Comparison of ENCODE assay signal across 37 cellular contexts in the genomic region with DNA sequence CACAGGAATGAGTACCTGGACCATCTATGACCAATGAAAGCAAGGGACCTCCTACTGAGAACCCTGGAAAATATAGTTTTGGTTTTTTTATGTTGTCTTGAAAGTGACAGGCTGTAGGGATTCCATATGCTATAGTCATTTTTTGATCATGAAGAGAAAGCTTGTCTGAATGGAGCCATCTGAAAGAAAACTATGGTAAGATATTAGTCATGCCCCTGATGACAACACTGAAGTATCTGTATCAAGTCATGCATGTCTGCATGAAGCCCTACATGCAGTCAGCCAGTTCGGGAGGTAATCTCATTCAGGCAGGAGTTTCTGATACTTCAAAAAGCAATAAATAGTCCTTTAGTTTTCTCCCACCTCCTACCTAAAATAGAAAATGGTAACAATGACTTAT.
"Had no signal": no experiment of that assay in that cellular context is flagged by ENCODE, and none has a peak within 500 bp of the region (broad histone marks: within the 10 kb centered on the region; RNA-seq: fewer than 3 reads in every experiment).

No MANE protein-coding gene starts in this region.

- H3K27me3 ChIP-seq: Peyer's patch had no signal

- H3K27ac Mint-ChIP-seq: activated CD4-positive, alpha-beta memory T cell treated with anti-CD3 and anti-CD28 coated beads, Interleukin-2, amount 10 ng/mL, durations not matched to agents 7 days and 5 days; activated CD8-positive, alpha-beta memory T cell treated with anti-CD3 and anti-CD28 coated beads, Interleukin-2, amount 10 ng/mL, durations not matched to agents 7 days and 5 days; activated naive CD4-positive, alpha-beta T cell treated with anti-CD3 and anti-CD28 coated beads, Interleukin-2, amount 10 ng/mL, durations not matched to agents 7 days and 5 days; activated naive CD8-positive, alpha-beta T cell; activated naive CD8-positive, alpha-beta T cell treated with anti-CD3 and anti-CD28 coated beads, Interleukin-2, amount 50 U/mL, for 24 hours; T-cell; T-helper 17 cell had no signal

- H3K36me3 ChIP-seq: Peyer's patch had no signal

- H3K4me3 ChIP-seq: Peyer's patch had no signal

- FAIRE-seq: bronchial epithelial cell had no signal

- H3K36me3 Mint-ChIP-seq: activated CD8-positive, alpha-beta memory T cell treated with anti-CD3 and anti-CD28 coated beads, Interleukin-2, amount 10 ng/mL, durations not matched to agents 7 days and 5 days; activated naive CD4-positive, alpha-beta T cell treated with anti-CD3 and anti-CD28 coated beads, Interleukin-2, amount 10 ng/mL, durations not matched to agents 7 days and 5 days; activated naive CD8-positive, alpha-beta T cell; brain; T-cell had no signal

- H3K4me1 ChIP-seq: Peyer's patch had no signal

- ATAC-seq: activated CD8-positive, alpha-beta memory T cell treated with anti-CD3 and anti-CD28 coated beads, Interleukin-2, amount 10 ng/mL, durations not matched to agents 7 days and 5 days; activated naive CD8-positive, alpha-beta T cell treated with anti-CD3 and anti-CD28 coated beads, Interleukin-2, amount 50 U/mL, for 24 hours; PC-3; Right ventricle myocardium inferior; SK-N-SH treated with all-trans-retinoic acid at 6 μM for 48 hours; T-cell; T-helper 17 cell had no signal

- H3K27me3 Mint-ChIP-seq: activated CD4-positive, alpha-beta memory T cell treated with anti-CD3 and anti-CD28 coated beads, Interleukin-2, amount 10 ng/mL, durations not matched to agents 7 days and 5 days; activated CD8-positive, alpha-beta memory T cell treated with anti-CD3 and anti-CD28 coated beads, Interleukin-2, amount 10 ng/mL, durations not matched to agents 7 days and 5 days; activated naive CD4-positive, alpha-beta T cell treated with anti-CD3 and anti-CD28 coated beads, Interleukin-2, amount 10 ng/mL, durations not matched to agents 7 days and 5 days; activated naive CD8-positive, alpha-beta T cell; activated naive CD8-positive, alpha-beta T cell treated with anti-CD3 and anti-CD28 coated beads, Interleukin-2, amount 50 U/mL, for 24 hours; T-cell; T-helper 17 cell had no signal

- DNase-seq: activated CD4-positive, alpha-beta memory T cell treated with anti-CD3 and anti-CD28 coated beads, Interleukin-2, amount 10 ng/mL, durations not matched to agents 7 days and 5 days; activated CD4-positive, alpha-beta T cell treated with anti-CD3 and anti-CD28 coated beads for 1 hour; activated CD4-positive, alpha-beta T cell treated with anti-CD3 and anti-CD28 coated beads for 48 hours; activated CD4-positive, CD25-positive, alpha-beta regulatory T cell; activated CD8-positive, alpha-beta memory T cell treated with anti-CD3 and anti-CD28 coated beads for 24 hours; activated CD8-positive, alpha-beta memory T cell treated with anti-CD3 and anti-CD28 coated beads, Interleukin-2, amount 10 ng/mL, durations not matched to agents 7 days and 5 days; activated CD8-positive, alpha-beta memory T cell treated with anti-CD3 and anti-CD28 coated beads, Interleukin-2, amount 50 U/mL, for 48 hours; activated effector memory CD4-positive, alpha-beta T cell treated with Interleukin-2 at 50 U/mL for 16 hours; activated naive CD4-positive, alpha-beta T cell treated with anti-CD3 and anti-CD28 coated beads, Interleukin-2, amount 10 ng/mL, durations not matched to agents 7 days and 5 days; activated naive CD8-positive, alpha-beta T cell treated with anti-CD3 and anti-CD28 coated beads, Interleukin-2, amount 50 U/mL, for 24 hours; activated T-cell treated with anti-CD3 and anti-CD28 coated beads, Interleukin-2, amount 50 U/mL, for 48 hours; anterior cingulate cortex; caudate nucleus; Kasumi-1; KG1; NCI-H1092 treated with DMSO at 0.1 percent for 48 hours; NCI-H1417; NCI-H146; NCI-H187; NCI-H2029 treated with DMSO at 0.1 percent for 48 hours; NCI-H2107; NCI-H2171; NCI-H446; NCI-H524 treated with DMSO at 0.1 percent for 48 hours; NK-92 treated with Interleukin-12 subunit alpha and Interleukin-12 subunit beta, amount 100 ng/mL, for 24 hours; PC-3; Peyer's patch; SIG-M5; T-cell; T-helper 17 cell; WERI-Rb-1 had no signal

- H3K4me3 Mint-ChIP-seq: activated CD4-positive, alpha-beta memory T cell treated with anti-CD3 and anti-CD28 coated beads, Interleukin-2, amount 10 ng/mL, durations not matched to agents 7 days and 5 days; activated CD8-positive, alpha-beta memory T cell treated with anti-CD3 and anti-CD28 coated beads, Interleukin-2, amount 10 ng/mL, durations not matched to agents 7 days and 5 days; activated naive CD4-positive, alpha-beta T cell treated with anti-CD3 and anti-CD28 coated beads, Interleukin-2, amount 10 ng/mL, durations not matched to agents 7 days and 5 days; activated naive CD8-positive, alpha-beta T cell; activated naive CD8-positive, alpha-beta T cell treated with anti-CD3 and anti-CD28 coated beads, Interleukin-2, amount 50 U/mL, for 24 hours; brain; T-cell; T-helper 17 cell had no signal

- H3K4me1 Mint-ChIP-seq: activated CD4-positive, alpha-beta memory T cell treated with anti-CD3 and anti-CD28 coated beads, Interleukin-2, amount 10 ng/mL, durations not matched to agents 7 days and 5 days; activated CD8-positive, alpha-beta memory T cell treated with anti-CD3 and anti-CD28 coated beads, Interleukin-2, amount 10 ng/mL, durations not matched to agents 7 days and 5 days; activated naive CD4-positive, alpha-beta T cell treated with anti-CD3 and anti-CD28 coated beads, Interleukin-2, amount 10 ng/mL, durations not matched to agents 7 days and 5 days; activated naive CD8-positive, alpha-beta T cell treated with anti-CD3 and anti-CD28 coated beads, Interleukin-2, amount 50 U/mL, for 24 hours; T-cell; T-helper 17 cell had no signal

- H3K9me3 ChIP-seq: Peyer's patch had no signal

- H3K27ac ChIP-seq: Peyer's patch, RWPE1, WERI-Rb-1 had no signal
